In the genomic region with DNA sequence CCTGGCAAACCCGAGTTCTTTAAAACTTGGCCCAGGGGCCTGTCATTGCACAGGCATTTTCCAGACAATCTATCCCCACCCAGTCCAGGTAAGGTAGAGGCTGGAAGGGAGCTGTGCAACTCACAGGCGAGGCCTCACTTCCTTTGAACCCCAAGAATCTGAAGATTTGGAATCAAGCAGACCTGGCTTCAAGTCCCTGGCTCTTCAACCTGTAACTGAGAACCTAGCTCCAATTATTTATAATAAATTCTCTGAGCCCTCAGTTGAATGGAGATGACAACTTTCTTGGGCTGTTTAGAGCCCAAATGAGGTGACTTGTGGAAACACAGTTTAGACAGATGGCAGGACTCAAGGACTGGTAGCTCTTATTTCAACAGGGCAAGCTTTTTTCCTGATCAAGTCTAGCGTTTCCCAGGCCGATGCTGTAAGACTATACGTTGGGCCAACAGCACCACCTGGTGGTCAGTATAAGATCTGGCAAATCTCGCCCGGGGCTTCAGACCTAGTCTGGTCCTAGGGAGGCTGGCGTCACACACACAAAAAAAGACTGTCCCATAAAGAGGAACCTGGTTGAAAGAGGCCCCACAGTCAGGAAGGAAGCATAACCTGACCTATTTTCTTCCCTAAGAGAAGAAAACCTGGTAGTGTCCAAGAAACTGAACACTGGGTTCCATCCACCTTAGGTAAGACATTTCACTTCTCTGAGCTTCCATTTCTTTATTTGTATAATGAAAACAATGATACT, we compare ENCODE assay signal across 8 cellular contexts.
DNase-seq lines count a peak whose midpoint lies in the region; ATAC-seq lines count a peak whose summit lies in the region.

No MANE protein-coding gene starts in this region.

- H3K4me3 Mint-ChIP-seq in CD8-positive, alpha-beta memory T cell: no peak overlapping the region

- ATAC-seq in GM19463 (IDR thresholded peaks at IDR 0.05; ENCODE audit: unreplicated experiment) (peak; percentile 86), HG03565 (IDR thresholded peaks at IDR 0.05; ENCODE audit: unreplicated experiment) (peak; percentile 91)

- POLR2A ChIA-PET in CD8-positive, alpha-beta memory T cell (lab: Charles Lee): no interaction called here

- H3K27ac ChIP-seq in CD8-positive, alpha-beta memory T cell (ENCODE audit: low read depth, low read length): no peak overlapping the region

- no peaks in the 10 kb centered on the region for H3K4me1 Mint-ChIP-seq in CD8-positive, alpha-beta memory T cell

- DNase-seq in CD8-positive, alpha-beta memory T cell: peak; percentile 41 to 74 (median 53)
- peak; percentile 47 for DNase-seq in NCI-H748 treated with DMSO at 0.1 percent for 48 hours (lab: John Stamatoyannopoulos, UW)
- DNase-seq in activated CD4-positive, alpha-beta T cell treated with anti-CD3 and anti-CD28 coated beads, Interleukin-2, amount 50 U/mL, for 24 hours (ENCODE audit: low read depth in 1 of 2, low spot score in 1 of 2): peak; percentile 45 to 78
- peak; percentile 88 for DNase-seq in ecto neural progenitor cell (ENCODE audit: low spot score)
- DNase-seq in lung microvascular endothelial cell (ENCODE audit: low read depth in 2 of 2): peak; percentile 82 to 85
- peak; percentile 29 for DNase-seq in stimulated activated CD8-positive, alpha-beta memory T cell treated with anti-CD3 and anti-CD28 coated beads, Interleukin-15, amount 100 ng/mL, for 24 hours (ENCODE audit: low read depth)

- no peak overlapping the region for H3K27ac Mint-ChIP-seq in CD8-positive, alpha-beta memory T cell

- no peaks in the 10 kb centered on the region for H3K9me3 ChIP-seq in CD8-positive, alpha-beta memory T cell (ENCODE audit: low read length)

- peaks cover 5 to 9% of the 10 kb centered on the region in 2 donors for H3K27me3 Mint-ChIP-seq in CD8-positive, alpha-beta memory T cell

- CTCF ChIA-PET in CD8-positive, alpha-beta memory T cell (lab: Charles Lee): interaction anchor here (0.7 to 2.7 kb wide), 23 partner anchors 8 to 1191 kb away, joined by 3 to 31 read pairs (median 4); a partner anchor contains a TSS

- no peak overlapping the region for H3K4me3 ChIP-seq in CD8-positive, alpha-beta memory T cell (ENCODE audit: low read length)

- no peaks in the 10 kb centered on the region for H3K4me1 ChIP-seq in CD8-positive, alpha-beta memory T cell (ENCODE audit: insufficient read depth, low read length)

- H3K36me3 Mint-ChIP-seq in CD8-positive, alpha-beta memory T cell: no peaks in the 10 kb centered on the region

- no peaks in the 10 kb centered on the region for H3K9me3 Mint-ChIP-seq in CD8-positive, alpha-beta memory T cell

- no peaks in the 10 kb centered on the region for H3K36me3 ChIP-seq in CD8-positive, alpha-beta memory T cell (ENCODE audit: insufficient read depth, low read length)

- no peaks in the 10 kb centered on the region for H3K27me3 ChIP-seq in CD8-positive, alpha-beta memory T cell (ENCODE audit: insufficient read depth, low read length, poor library complexity, severe bottlenecking)

Comparison
In these comparisons a context has a peak if more than half of its experiments do, and no peak if none do; other contexts are left out.
1. DNase-seq: peak in every context shown above with its lines; median percentile 88 in ecto neural progenitor cell; 84 in lung microvascular endothelial cell; 62 in activated CD4-positive, alpha-beta T cell treated with anti-CD3 and anti-CD28 coated beads, Interleukin-2, amount 50 U/mL, for 24 hours; 53 in CD8-positive, alpha-beta memory T cell; 47 in NCI-H748 treated with DMSO at 0.1 percent for 48 hours; 29 in stimulated activated CD8-positive, alpha-beta memory T cell treated with anti-CD3 and anti-CD28 coated beads, Interleukin-15, amount 100 ng/mL, for 24 hours.